ENCODE assay signal across 8 cellular contexts in the genomic region with DNA sequence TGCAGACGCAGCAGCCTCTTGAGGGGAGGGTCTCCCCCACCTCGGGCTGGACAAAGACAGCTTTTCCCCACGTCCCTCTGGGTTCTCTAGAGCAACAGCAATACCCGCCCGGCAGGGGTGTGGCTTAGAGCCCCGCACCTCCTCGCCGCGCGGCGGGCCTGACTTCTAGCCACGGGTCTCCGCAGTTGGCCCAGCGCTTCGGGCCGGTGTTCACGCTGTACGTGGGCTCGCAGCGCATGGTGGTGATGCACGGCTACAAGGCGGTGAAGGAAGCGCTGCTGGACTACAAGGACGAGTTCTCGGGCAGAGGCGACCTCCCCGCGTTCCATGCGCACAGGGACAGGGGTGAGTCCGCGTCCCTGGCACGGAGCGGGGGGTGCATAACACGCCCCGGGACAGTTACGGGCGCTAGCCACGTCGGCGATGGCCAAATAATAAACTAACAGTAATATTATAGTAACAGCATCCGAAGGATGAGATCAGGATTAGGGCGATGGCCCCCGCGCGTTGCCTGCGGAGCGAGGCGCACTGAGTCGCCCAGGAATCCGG. TPM values are rescaled to one million over a fixed set of nuclear protein-coding genes. Genes with fewer than 3 reads are reported as not detected.
DNase-seq lines count a peak whose midpoint lies in the region; ATAC-seq and TF ChIP-seq lines count a peak whose summit lies in the region.
"Had no signal": no experiment of that assay in that cellular context is flagged by ENCODE, and none has a peak within 500 bp of the region (broad histone marks: within the 10 kb centered on the region; RNA-seq: fewer than 3 reads in every experiment).

No MANE protein-coding gene starts in this region.

- POLR2A ChIA-PET in activated naive CD8-positive, alpha-beta T cell treated with anti-CD3 and anti-CD28 coated beads, Interleukin-2, amount 10 ng/mL, durations not matched to agents 7 days and 5 days (lab: Charles Lee): no interaction called here

- TF ChIP-seq POLR2A in Peyer's patch (IDR thresholded peaks at IDR 0.05) (no peak), adrenal gland (IDR thresholded peaks at IDR 0.05) (no peak)

- H3K27me3 Mint-ChIP-seq in activated naive CD8-positive, alpha-beta T cell treated with anti-CD3 and anti-CD28 coated beads, Interleukin-2, amount 10 ng/mL, durations not matched to agents 7 days and 5 days: peaks cover 58% of the 10 kb centered on the region
- peaks cover 9 to 38% (median 10%) of the 10 kb centered on the region in 3 donors for H3K27me3 Mint-ChIP-seq in immature natural killer cell (ENCODE audit: low read depth in 3 of 3)
- peaks cover 78% of the 10 kb centered on the region for H3K27me3 Mint-ChIP-seq in stimulated activated naive CD8-positive, alpha-beta T cell treated with anti-CD3 and anti-CD28 coated beads, Interleukin-15, amount 100 ng/mL, for 72 hours

- ATAC-seq in activated naive CD8-positive, alpha-beta T cell treated with anti-CD3 and anti-CD28 coated beads, Interleukin-2, amount 10 ng/mL, durations not matched to agents 7 days and 5 days (ENCODE audit: low read depth): no peak
- ATAC-seq in stimulated activated naive CD8-positive, alpha-beta T cell treated with anti-CD3 and anti-CD28 coated beads, Interleukin-15, amount 100 ng/mL, for 72 hours: peak; percentile 46

- H3K27ac Mint-ChIP-seq in activated naive CD8-positive, alpha-beta T cell treated with anti-CD3 and anti-CD28 coated beads, Interleukin-2, amount 10 ng/mL, durations not matched to agents 7 days and 5 days: no peak overlapping the region
- H3K27ac Mint-ChIP-seq in immature natural killer cell: no peak overlapping the region
- no peak overlapping the region for H3K27ac Mint-ChIP-seq in stimulated activated naive CD8-positive, alpha-beta T cell treated with anti-CD3 and anti-CD28 coated beads, Interleukin-15, amount 100 ng/mL, for 72 hours

- H3K27me3 ChIP-seq in Peyer's patch (no peaks in the 10 kb centered on the region), adrenal gland (peaks cover 65% of the 10 kb centered on the region)

- no peaks in the 10 kb centered on the region for H3K36me3 Mint-ChIP-seq in activated naive CD8-positive, alpha-beta T cell treated with anti-CD3 and anti-CD28 coated beads, Interleukin-2, amount 10 ng/mL, durations not matched to agents 7 days and 5 days
- H3K36me3 Mint-ChIP-seq in immature natural killer cell: peaks cover 0 to 2% (median 2%) of the 10 kb centered on the region in 3 donors

- 0 to 24% (median 5%) methylated on average over 5 to 50 of the region's 50 CpGs for WGBS in adrenal gland, 4 donors

- H3K4me1 Mint-ChIP-seq in activated naive CD8-positive, alpha-beta T cell treated with anti-CD3 and anti-CD28 coated beads, Interleukin-2, amount 10 ng/mL, durations not matched to agents 7 days and 5 days: peaks cover 21% of the 10 kb centered on the region
- H3K4me1 Mint-ChIP-seq in immature natural killer cell: peaks cover 18 to 22% of the 10 kb centered on the region in 2 donors
- peaks cover 36% of the 10 kb centered on the region for H3K4me1 Mint-ChIP-seq in stimulated activated naive CD8-positive, alpha-beta T cell treated with anti-CD3 and anti-CD28 coated beads, Interleukin-15, amount 100 ng/mL, for 72 hours

- H3K27ac ChIP-seq in Peyer's patch (no peak overlapping the region), adrenal gland (no peak overlapping the region)

- peak overlapping the region; percentile 42 for H3K4me3 Mint-ChIP-seq in activated naive CD8-positive, alpha-beta T cell treated with anti-CD3 and anti-CD28 coated beads, Interleukin-2, amount 10 ng/mL, durations not matched to agents 7 days and 5 days
- peak overlapping the region in 4 of 5 donors; percentile 29 to 53 (median 40) for H3K4me3 Mint-ChIP-seq in immature natural killer cell
- peak overlapping the region; percentile 79 to 87 for H3K4me3 Mint-ChIP-seq in stimulated activated naive CD8-positive, alpha-beta T cell treated with anti-CD3 and anti-CD28 coated beads, Interleukin-15, amount 100 ng/mL, for 72 hours

- H3K36me3 ChIP-seq in Peyer's patch (no peaks in the 10 kb centered on the region), adrenal gland (replicated peaks in 1 of 2) (no peaks in the 10 kb centered on the region)

- peaks cover 0 to 6% (median 0%) of the 10 kb centered on the region in 4 donors for H3K9me3 ChIP-seq in Peyer's patch
- peaks cover 0 to 10% (median 0%) of the 10 kb centered on the region in 3 donors for H3K9me3 ChIP-seq in adrenal gland (replicated peaks in 1 of 3)

- H3K4me3 ChIP-seq in Peyer's patch (peak overlapping the region in 2 of 4 donors; percentile 19 to 22), adrenal gland (no peak overlapping the region)

- peaks cover 0 to 7% (median 0%) of the 10 kb centered on the region in 4 donors for H3K4me1 ChIP-seq in Peyer's patch
- H3K4me1 ChIP-seq in adrenal gland (replicated peaks in 1 of 2): no peaks in the 10 kb centered on the region

- no peaks in the 10 kb centered on the region for H3K9me3 Mint-ChIP-seq in activated naive CD8-positive, alpha-beta T cell treated with anti-CD3 and anti-CD28 coated beads, Interleukin-2, amount 10 ng/mL, durations not matched to agents 7 days and 5 days
- peaks cover 3 to 8% (median 5%) of the 10 kb centered on the region in 6 donors for H3K9me3 Mint-ChIP-seq in immature natural killer cell
- peaks cover 3% of the 10 kb centered on the region in 2 donors for H3K9me3 Mint-ChIP-seq in stimulated activated naive CD8-positive, alpha-beta T cell treated with anti-CD3 and anti-CD28 coated beads, Interleukin-15, amount 100 ng/mL, for 72 hours

- intact Hi-C loops in adrenal gland (cut with DNase I): no loop called here

- DNase-seq in G401 (ENCODE audit: low spot score) (peak; percentile 59), immature natural killer cell (no peak), NCI-H446 treated with DMSO at 0.1 percent for 48 hours (lab: John Stamatoyannopoulos, UW) (no peak), Peyer's patch (no peak), adrenal gland (no peak)
- DNase-seq in activated naive CD8-positive, alpha-beta T cell treated with anti-CD3 and anti-CD28 coated beads, Interleukin-2, amount 10 ng/mL, durations not matched to agents 7 days and 5 days: no peak
- DNase-seq in stimulated activated naive CD8-positive, alpha-beta T cell treated with anti-CD3 and anti-CD28 coated beads, Interleukin-15, amount 100 ng/mL, for 72 hours: no peak
- DNase-seq: NCI-H510A had no signal

- TF ChIP-seq CTCF in Peyer's patch (IDR thresholded peaks at IDR 0.05) (no peak), adrenal gland (IDR thresholded peaks at IDR 0.05) (no peak)

- in situ Hi-C loops in G401 (cut with HindIII; ENCODE audit: low sequenced_read_pairs): no loop called here

RNA-seq across cellular contexts. Expression of a gene that starts 1.2 kb away (rescaled TPM):
- 0.17 TPM in 1 of 2 replicates, not detected in the other for total RNA-seq in G401 (2014; rRNA removed; shearing (Covaris generic))
- total RNA-seq in activated naive CD8-positive, alpha-beta T cell treated with anti-CD3 and anti-CD28 coated beads, Interleukin-2, amount 10 ng/mL, durations not matched to agents 7 days and 5 days: under 1 TPM; 0.65 to 0.80 TPM
- polyA plus RNA-seq in immature natural killer cell (1 to 10 TPM in 1 of 3 donors, under 1 TPM in 1, not detected in 1; 0.18 to 1.5 TPM), adrenal gland (1 to 10 TPM; 3.6 to 8.1 (median 4.0) TPM)
- total RNA-seq in Peyer's patch (10 to 100 TPM in 1 of 4 donors, 1 to 10 TPM in 2, not detected in 1; 2.3 to 13.2 (median 5.6) TPM), adrenal gland (1 to 10 TPM in 5 of 8 donors, under 1 TPM in 2, not detected in 1; 0.17 to 4.2 (median 1.2) TPM)

RNA-seq across cellular contexts. Expression of a gene that starts 37.0 kb away (rescaled TPM):
- not detected in 2 replicates for total RNA-seq in G401 (2014; rRNA removed; shearing (Covaris generic))
- 1 to 10 TPM; 2.1 to 2.3 TPM for total RNA-seq in activated naive CD8-positive, alpha-beta T cell treated with anti-CD3 and anti-CD28 coated beads, Interleukin-2, amount 10 ng/mL, durations not matched to agents 7 days and 5 days
- polyA plus RNA-seq in immature natural killer cell (under 1 TPM in 2 of 3 donors, not detected in 1; 0.25 to 0.48 TPM), adrenal gland (1 to 10 TPM in 2 of 3 donors, under 1 TPM in 1; 0.92 to 9.2 (median 3.5) TPM)
- total RNA-seq in Peyer's patch (1 to 10 TPM in 1 of 4 donors, not detected in 3; 7.5 TPM), adrenal gland (1 to 10 TPM in 5 of 8 donors, under 1 TPM in 1, not detected in 2; 0.52 to 6.2 (median 1.3) TPM)
